Comparison of ENCODE assay signal across 2 cellular contexts in genomic region chr1:179814513-179814838, GRCh38.
TF ChIP-seq lines count a peak whose summit lies in the region.

No MANE protein-coding gene starts in this region.

TF ChIP-seq in SK-N-SH treated with all-trans-retinoic acid at 6 μM for 48 hours, 23 proteins besides CTCF, POLR2A, EP300 and RAD21 (continued from another document):
- TF ChIP-seq TSHZ2 (CRISPR knock-in tag; IDR thresholded peaks at IDR 0.05) (no peak), ISL1 (CRISPR knock-in tag; IDR thresholded peaks at IDR 0.05) (no peak), ZFP30 (CRISPR knock-in tag; IDR thresholded peaks at IDR 0.05) (no peak), ARNTL (CRISPR knock-in tag; IDR thresholded peaks at IDR 0.05; ENCODE audit: borderline replicate concordance, low read depth) (no peak), ZC3H10 (CRISPR knock-in tag; IDR thresholded peaks at IDR 0.05) (no peak), CREB5 (CRISPR knock-in tag; IDR thresholded peaks at IDR 0.05; ENCODE audit: low read depth) (no peak), PATZ1 (CRISPR knock-in tag; IDR thresholded peaks at IDR 0.05; ENCODE audit: borderline replicate concordance) (no peak), RARB (CRISPR knock-in tag; IDR thresholded peaks at IDR 0.05) (no peak), TOX (CRISPR knock-in tag; IDR thresholded peaks at IDR 0.05; ENCODE audit: borderline replicate concordance) (no peak)

TF ChIP-seq in SK-N-SH, 30 proteins besides CTCF, POLR2A, EP300 and RAD21 (continued from another document):
- no peak for TF ChIP-seq USF1 (IDR thresholded peaks at IDR 0.05; ENCODE audit: borderline replicate concordance, low read depth)
TF ChIP-seq in SK-N-SH: peak in this region for 0.
